23 cellular contexts compared by ENCODE assay signal in genomic region chr18:61323951-61324350, GRCh38. TPM values are rescaled to one million over a fixed set of nuclear protein-coding genes. Genes with fewer than 3 reads are reported as not detected.
"Had no signal": no experiment of that assay in that cellular context is flagged by ENCODE, and none has a peak within 500 bp of the region (broad histone marks: within the 10 kb centered on the region; RNA-seq: fewer than 3 reads in every experiment).

No MANE protein-coding gene starts in this region.

- ATAC-seq: activated CD4-positive, alpha-beta T cell treated with anti-CD3 and anti-CD28 coated beads for 36 hours; activated CD8-positive, alpha-beta memory T cell treated with anti-CD3 and anti-CD28 coated beads, Interleukin-2, amount 10 ng/mL, durations not matched to agents 7 days and 5 days; activated CD8-positive, alpha-beta T cell treated with anti-CD3 and anti-CD28 coated beads, Interleukin-2, amount 10 ng/mL, durations not matched to agents 7 days and 5 days; mucosa of descending colon; natural killer cell treated with Interleukin-12 subunit alpha and Interleukin-12 subunit beta and Interleukin-15 and Interleukin-18, amount 100 ng/mL, for 72 hours; right lobe of liver; stimulated activated naive CD8-positive, alpha-beta T cell treated with anti-CD3 and anti-CD28 coated beads, Interleukin-15, Interleukin-2, amounts not matched to agents 100 U/mL and 50 U/mL, for 24 hours had no signal

- H3K27me3 ChIP-seq: breast epithelium, right lobe of liver had no signal

- DNase-seq: activated CD4-positive, alpha-beta T cell treated with anti-CD3 and anti-CD28 coated beads for 36 hours; activated CD4-positive, CD25-positive, alpha-beta regulatory T cell; activated CD8-positive, alpha-beta memory T cell treated with anti-CD3 and anti-CD28 coated beads, Interleukin-2, amount 10 ng/mL, durations not matched to agents 7 days and 5 days; activated CD8-positive, alpha-beta T cell treated with anti-CD3 and anti-CD28 coated beads, Interleukin-2, amount 10 ng/mL, durations not matched to agents 7 days and 5 days; activated T-cell treated with anti-CD3 and anti-CD28 coated beads, Interleukin-2, amount 50 U/mL, for 48 hours; effector CD8-positive, alpha-beta T cell; foreskin melanocyte; left ventricle myocardium inferior; mucosa of descending colon; right lobe of liver; stimulated activated CD4-positive, alpha-beta T cell treated with anti-CD3 and anti-CD28 coated beads, Interleukin-2, amount 100 ng/mL, for 48 hours; stimulated activated naive CD8-positive, alpha-beta T cell treated with anti-CD3 and anti-CD28 coated beads, Interleukin-15, Interleukin-2, amounts not matched to agents 100 U/mL and 50 U/mL, for 24 hours; trophoblast cell had no signal

- H3K4me3 ChIP-seq: breast epithelium, left ventricle myocardium inferior, lung, mucosa of descending colon, right lobe of liver, thoracic aorta had no signal

- FAIRE-seq: urothelium cell line had no signal

- H3K9me3 ChIP-seq: mucosa of descending colon, right lobe of liver, thoracic aorta had no signal

- H3K27ac ChIP-seq: breast epithelium, left ventricle myocardium inferior, right lobe of liver, thoracic aorta had no signal

- H3K36me3 ChIP-seq: breast epithelium, left ventricle myocardium inferior, right lobe of liver, thoracic aorta had no signal

- H3K4me1 ChIP-seq: breast epithelium, left ventricle myocardium inferior, right lobe of liver had no signal

RNA-seq across cellular contexts. Expression of gene CDH20, which starts 9.3 kb away (rescaled TPM):
- total RNA-seq: activated CD8-positive, alpha-beta T cell treated with anti-CD3 and anti-CD28 coated beads, Interleukin-2, amount 10 ng/mL, durations not matched to agents 7 days and 5 days; activated T-helper 2 cell treated with anti-CD3 and anti-CD28 coated beads, Interferon-gamma antibody, Interleukin-2, Interleukin-4, amounts not matched to agents 10 μg/mL and 5 μg/mL and 100 μg/mL, durations not matched to agents 14 hours and 24 hours and 36 hours; dermis microvascular lymphatic vessel endothelial cell; epithelial cell of proximal tubule; left ventricle myocardium inferior; mucosa of descending colon; myocyte; osteocyte; right lobe of liver had no signal
